ENCODE assay signal across 37 cellular contexts in the genomic region with DNA sequence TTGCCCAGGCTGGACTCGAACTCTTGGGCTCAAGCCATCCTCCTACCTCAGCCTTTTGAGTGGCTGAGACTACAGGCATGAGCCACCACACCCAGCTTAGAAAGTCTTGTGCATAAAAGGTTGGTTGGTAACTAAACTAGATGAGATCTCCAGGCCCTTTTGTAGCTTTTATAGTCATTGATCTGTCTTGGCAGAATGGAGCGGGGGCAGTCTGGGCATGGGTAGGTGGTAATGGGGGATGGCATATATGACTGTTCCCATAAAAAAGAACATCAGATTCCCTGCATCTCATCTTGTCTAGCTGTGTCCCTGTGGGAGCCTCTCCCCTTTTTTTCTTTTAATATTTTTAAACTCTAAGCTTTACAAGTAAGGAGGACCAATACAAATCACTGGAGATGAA.
"Had no signal": no experiment of that assay in that cellular context is flagged by ENCODE, and none has a peak within 500 bp of the region (broad histone marks: within the 10 kb centered on the region; RNA-seq: fewer than 3 reads in every experiment).

No MANE protein-coding gene starts in this region.

- H3K27ac Mint-ChIP-seq: activated naive CD4-positive, alpha-beta T cell treated with anti-CD3 and anti-CD28 coated beads for 36 hours; activated naive CD4-positive, alpha-beta T cell treated with anti-CD3 and anti-CD28 coated beads, Interleukin-2, amount 10 ng/mL, durations not matched to agents 7 days and 5 days; activated naive CD4-positive, alpha-beta T cell treated with anti-CD3 and anti-CD28 coated beads, Interleukin-2, amount 50 U/mL, for 24 hours; activated naive CD4-positive, alpha-beta T cell treated with anti-CD3 and anti-CD28 coated beads, Interleukin-2, amount 50 U/mL, for 72 hours; activated naive CD8-positive, alpha-beta T cell; activated naive CD8-positive, alpha-beta T cell treated with anti-CD3 and anti-CD28 coated beads for 36 hours; activated naive CD8-positive, alpha-beta T cell treated with anti-CD3 and anti-CD28 coated beads, Interleukin-2, amount 10 ng/mL, durations not matched to agents 7 days and 5 days; activated naive CD8-positive, alpha-beta T cell treated with anti-CD3 and anti-CD28 coated beads, Interleukin-2, amount 50 U/mL, for 24 hours; activated T-cell treated with anti-CD3 and anti-CD28 coated beads, Interleukin-2, amount 50 U/mL, for 24 hours; activated T-cell treated with anti-CD3 and anti-CD28 coated beads, Interleukin-2, amount 50 U/mL, for 72 hours; activated T-helper 1 cell treated with anti-CD3 and anti-CD28 coated beads, Interleukin-12 subunit alpha, Interleukin-12 subunit beta, Interleukin-2, Interleukin-4 antibody, amounts not matched to agents 30 ng/mL and 10 ng/mL and 1 ng/mL, durations not matched to agents 14 hours and 24 hours and 36 hours; activated T-helper 17 cell treated with anti-CD3 and anti-CD28 coated beads, Interleukin-2, amount 50 U/mL, for 72 hours; activated T-helper 2 cell treated with anti-CD3 and anti-CD28 coated beads, Interferon-gamma antibody, Interleukin-2, Interleukin-4, amounts not matched to agents 10 μg/mL and 5 μg/mL and 100 μg/mL, durations not matched to agents 14 hours and 24 hours and 36 hours; brain had no signal

- H3K4me3 Mint-ChIP-seq: activated naive CD4-positive, alpha-beta T cell treated with anti-CD3 and anti-CD28 coated beads for 36 hours; activated naive CD4-positive, alpha-beta T cell treated with anti-CD3 and anti-CD28 coated beads, Interleukin-2, amount 10 ng/mL, durations not matched to agents 7 days and 5 days; activated naive CD4-positive, alpha-beta T cell treated with anti-CD3 and anti-CD28 coated beads, Interleukin-2, amount 50 U/mL, for 24 hours; activated naive CD8-positive, alpha-beta T cell; activated naive CD8-positive, alpha-beta T cell treated with anti-CD3 and anti-CD28 coated beads for 36 hours; activated naive CD8-positive, alpha-beta T cell treated with anti-CD3 and anti-CD28 coated beads, Interleukin-2, amount 10 ng/mL, durations not matched to agents 7 days and 5 days; activated naive CD8-positive, alpha-beta T cell treated with anti-CD3 and anti-CD28 coated beads, Interleukin-2, amount 50 U/mL, for 24 hours; activated T-cell treated with anti-CD3 and anti-CD28 coated beads, Interleukin-2, amount 50 U/mL, for 24 hours; activated T-cell treated with anti-CD3 and anti-CD28 coated beads, Interleukin-2, amount 50 U/mL, for 4 hours; activated T-cell treated with anti-CD3 and anti-CD28 coated beads, Interleukin-2, amount 50 U/mL, for 72 hours; activated T-helper 1 cell treated with anti-CD3 and anti-CD28 coated beads, Interleukin-12 subunit alpha, Interleukin-12 subunit beta, Interleukin-2, Interleukin-4 antibody, amounts not matched to agents 30 ng/mL and 10 ng/mL and 1 ng/mL, durations not matched to agents 14 hours and 24 hours and 36 hours; activated T-helper 17 cell treated with anti-CD3 and anti-CD28 coated beads, Interleukin-2, amount 50 U/mL, for 72 hours; brain; central memory CD8-positive, alpha-beta T cell had no signal

- H3K27me3 ChIP-seq: adrenal gland, ascending aorta, body of pancreas, brain microvascular endothelial cell, breast epithelium, cardiac muscle cell had no signal

- H3K27ac ChIP-seq: adrenal gland, ascending aorta, body of pancreas, brain microvascular endothelial cell, breast epithelium, cardiac muscle cell had no signal

- H3K9me3 ChIP-seq: adrenal gland, ascending aorta, body of pancreas, breast epithelium had no signal

- DNase-seq: activated effector memory CD4-positive, alpha-beta T cell treated with anti-CD3 and anti-CD28 coated beads, Interleukin-2, amount 50 U/mL, for 16 hours; activated effector memory CD4-positive, alpha-beta T cell treated with Interleukin-2 at 50 U/mL for 16 hours; activated gamma-delta T cell; activated gamma-delta T cell treated with Interleukin-2 at 50 U/mL for 16 hours; activated naive CD4-positive, alpha-beta T cell; activated naive CD4-positive, alpha-beta T cell treated with anti-CD3 and anti-CD28 coated beads for 36 hours; activated naive CD4-positive, alpha-beta T cell treated with anti-CD3 and anti-CD28 coated beads, Interleukin-2, amount 10 ng/mL, durations not matched to agents 7 days and 5 days; activated naive CD4-positive, alpha-beta T cell treated with anti-CD3 and anti-CD28 coated beads, Interleukin-2, amount 50 U/mL, for 16 hours; activated naive CD4-positive, alpha-beta T cell treated with Interleukin-2 at 50 U/mL for 16 hours; activated naive CD8-positive, alpha-beta T cell treated with anti-CD3 and anti-CD28 coated beads for 36 hours; activated naive CD8-positive, alpha-beta T cell treated with anti-CD3 and anti-CD28 coated beads, Interleukin-2, amount 10 ng/mL, durations not matched to agents 7 days and 5 days; activated naive CD8-positive, alpha-beta T cell treated with anti-CD3 and anti-CD28 coated beads, Interleukin-2, amount 50 U/mL, for 24 hours; activated T-cell treated with anti-CD3 and anti-CD28 coated beads, Interleukin-2, amount 50 U/mL, for 1 hour; activated T-cell treated with anti-CD3 and anti-CD28 coated beads, Interleukin-2, amount 50 U/mL, for 24 hours; activated T-cell treated with anti-CD3 and anti-CD28 coated beads, Interleukin-2, amount 50 U/mL, for 4 hours; activated T-cell treated with anti-CD3 and anti-CD28 coated beads, Interleukin-2, amount 50 U/mL, for 48 hours; activated T-cell treated with anti-CD3 and anti-CD28 coated beads, Interleukin-2, amount 50 U/mL, for 72 hours; adrenal gland; amniotic stem cell; amygdala; anterior cingulate cortex; aorta; body of pancreas; brain microvascular endothelial cell; central memory CD4-positive, alpha-beta T cell; cerebellar nuclear complex had no signal

- H3K4me1 Mint-ChIP-seq: activated naive CD4-positive, alpha-beta T cell treated with anti-CD3 and anti-CD28 coated beads, Interleukin-2, amount 10 ng/mL, durations not matched to agents 7 days and 5 days; activated naive CD4-positive, alpha-beta T cell treated with anti-CD3 and anti-CD28 coated beads, Interleukin-2, amount 50 U/mL, for 24 hours; activated naive CD8-positive, alpha-beta T cell treated with anti-CD3 and anti-CD28 coated beads for 36 hours; activated naive CD8-positive, alpha-beta T cell treated with anti-CD3 and anti-CD28 coated beads, Interleukin-2, amount 10 ng/mL, durations not matched to agents 7 days and 5 days; activated naive CD8-positive, alpha-beta T cell treated with anti-CD3 and anti-CD28 coated beads, Interleukin-2, amount 50 U/mL, for 24 hours; activated T-helper 17 cell treated with anti-CD3 and anti-CD28 coated beads, Interleukin-2, amount 50 U/mL, for 72 hours; central memory CD8-positive, alpha-beta T cell had no signal

- H3K9me3 Mint-ChIP-seq: activated naive CD4-positive, alpha-beta T cell treated with anti-CD3 and anti-CD28 coated beads for 36 hours; activated naive CD4-positive, alpha-beta T cell treated with anti-CD3 and anti-CD28 coated beads, Interleukin-2, amount 10 ng/mL, durations not matched to agents 7 days and 5 days; activated naive CD4-positive, alpha-beta T cell treated with anti-CD3 and anti-CD28 coated beads, Interleukin-2, amount 50 U/mL, for 24 hours; activated naive CD8-positive, alpha-beta T cell treated with anti-CD3 and anti-CD28 coated beads for 36 hours; activated naive CD8-positive, alpha-beta T cell treated with anti-CD3 and anti-CD28 coated beads, Interleukin-2, amount 10 ng/mL, durations not matched to agents 7 days and 5 days; activated naive CD8-positive, alpha-beta T cell treated with anti-CD3 and anti-CD28 coated beads, Interleukin-2, amount 50 U/mL, for 24 hours; activated T-cell treated with anti-CD3 and anti-CD28 coated beads, Interleukin-2, amount 50 U/mL, for 24 hours; activated T-cell treated with anti-CD3 and anti-CD28 coated beads, Interleukin-2, amount 50 U/mL, for 4 hours; activated T-cell treated with anti-CD3 and anti-CD28 coated beads, Interleukin-2, amount 50 U/mL, for 72 hours; activated T-helper 1 cell treated with anti-CD3 and anti-CD28 coated beads, Interleukin-12 subunit alpha, Interleukin-12 subunit beta, Interleukin-2, Interleukin-4 antibody, amounts not matched to agents 30 ng/mL and 10 ng/mL and 1 ng/mL, durations not matched to agents 14 hours and 24 hours and 36 hours had no signal

- H3K4me3 ChIP-seq: adrenal gland, ascending aorta, body of pancreas, breast epithelium, cardiac muscle cell had no signal

- H3K36me3 ChIP-seq: adrenal gland, ascending aorta, brain microvascular endothelial cell, breast epithelium, cardiac muscle cell had no signal

- H3K36me3 Mint-ChIP-seq: activated naive CD4-positive, alpha-beta T cell treated with anti-CD3 and anti-CD28 coated beads, Interleukin-2, amount 10 ng/mL, durations not matched to agents 7 days and 5 days; activated naive CD4-positive, alpha-beta T cell treated with anti-CD3 and anti-CD28 coated beads, Interleukin-2, amount 50 U/mL, for 24 hours; activated naive CD4-positive, alpha-beta T cell treated with anti-CD3 and anti-CD28 coated beads, Interleukin-2, amount 50 U/mL, for 72 hours; activated naive CD8-positive, alpha-beta T cell; activated naive CD8-positive, alpha-beta T cell treated with anti-CD3 and anti-CD28 coated beads for 36 hours; activated naive CD8-positive, alpha-beta T cell treated with anti-CD3 and anti-CD28 coated beads, Interleukin-2, amount 10 ng/mL, durations not matched to agents 7 days and 5 days had no signal

- H3K27me3 Mint-ChIP-seq: activated naive CD8-positive, alpha-beta T cell; activated naive CD8-positive, alpha-beta T cell treated with anti-CD3 and anti-CD28 coated beads, Interleukin-2, amount 50 U/mL, for 24 hours; brain had no signal

- H3K4me1 ChIP-seq: adrenal gland, ascending aorta, body of pancreas, breast epithelium had no signal
